21 cellular contexts compared by ENCODE assay signal in the genomic region with DNA sequence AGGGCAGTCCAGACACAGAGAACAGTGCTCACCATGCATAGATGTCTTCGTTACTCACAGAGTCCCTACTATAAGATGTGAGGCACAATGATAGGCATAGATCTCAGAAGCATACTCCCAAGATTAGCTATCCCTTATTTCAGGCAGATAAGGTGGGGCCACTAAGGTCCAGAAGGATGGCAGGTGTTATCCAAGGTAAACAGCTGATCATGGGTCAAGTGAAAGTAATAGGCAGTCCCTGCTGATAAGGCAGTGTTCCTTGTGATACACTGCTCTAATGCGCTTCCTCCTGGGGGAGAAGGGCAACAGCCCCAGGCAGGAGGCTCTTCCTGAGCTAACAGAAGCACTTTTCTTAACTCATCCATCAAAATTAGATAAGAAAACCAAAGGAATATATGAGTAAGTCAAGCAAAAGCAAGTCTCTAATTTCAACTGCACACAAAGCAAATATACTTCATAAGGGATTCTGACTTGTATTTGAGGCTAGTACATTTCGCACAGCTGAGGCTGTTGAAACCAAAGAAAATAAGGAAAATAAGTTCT. TPM values are rescaled to one million over a fixed set of nuclear protein-coding genes. Genes with fewer than 3 reads are reported as not detected.
"Had no signal": no experiment of that assay in that cellular context is flagged by ENCODE, and none has a peak within 500 bp of the region (broad histone marks: within the 10 kb centered on the region; RNA-seq: fewer than 3 reads in every experiment).

No MANE protein-coding gene starts in this region.

- H3K4me1 ChIP-seq: lower lobe of right lung, spleen had no signal

- H3K4me3 ChIP-seq: lower lobe of right lung, sigmoid colon, spleen had no signal

- H3K36me3 ChIP-seq: lower lobe of right lung, spleen had no signal

- H3K27ac ChIP-seq: lower lobe of right lung, sigmoid colon, spleen had no signal

- H3K27me3 ChIP-seq: sigmoid colon, spleen had no signal

- H3K9me3 ChIP-seq: lower lobe of right lung, sigmoid colon, spleen had no signal

- ATAC-seq: activated CD8-positive, alpha-beta T cell treated with anti-CD3 and anti-CD28 coated beads, Interleukin-2, amount 10 ng/mL, durations not matched to agents 7 days and 5 days; left cardiac atrium; lower lobe of right lung had no signal

- DNase-seq: activated CD4-positive, alpha-beta T cell treated with anti-CD3 and anti-CD28 coated beads, Interleukin-2, amount 10 ng/mL, durations not matched to agents 7 days and 5 days; activated CD4-positive, CD25-positive, alpha-beta regulatory T cell; activated CD8-positive, alpha-beta T cell treated with anti-CD3 and anti-CD28 coated beads, Interleukin-2, amount 10 ng/mL, durations not matched to agents 7 days and 5 days; activated naive CD4-positive, alpha-beta T cell treated with anti-CD3 and anti-CD28 coated beads for 36 hours; activated T-cell treated with anti-CD3 and anti-CD28 coated beads, Interleukin-2, amount 50 U/mL, for 24 hours; dermis blood vessel endothelial cell; effector memory CD4-positive, alpha-beta T cell; hippocampal formation; left cardiac atrium; lower lobe of right lung; nucleus accumbens; sigmoid colon; spleen; stimulated activated CD8-positive, alpha-beta memory T cell treated with anti-CD3 and anti-CD28 coated beads, Interleukin-4, amount 100 ng/mL, for 48 hours; stimulated activated naive CD4-positive, alpha-beta T cell; T-helper 1 cell; T-helper 9 cell had no signal

RNA-seq across cellular contexts. Expression of gene METTL24, which starts 42.2 kb away (rescaled TPM):
- total RNA-seq: activated CD4-positive, alpha-beta T cell treated with anti-CD3 and anti-CD28 coated beads, Interleukin-2, amount 10 ng/mL, durations not matched to agents 7 days and 5 days; activated CD8-positive, alpha-beta T cell treated with anti-CD3 and anti-CD28 coated beads, Interleukin-2, amount 10 ng/mL, durations not matched to agents 7 days and 5 days; activated naive CD4-positive, alpha-beta T cell treated with anti-CD3 and anti-CD28 coated beads for 36 hours; bronchial epithelial cell; dermis blood vessel endothelial cell; endothelial cell of umbilical vein; fibroblast of villous mesenchyme; glomerular endothelial cell had no signal
- polyA plus RNA-seq: endothelial cell of umbilical vein, spleen had no signal
